Comparison of ENCODE assay signal across 7 cellular contexts in the genomic region with DNA sequence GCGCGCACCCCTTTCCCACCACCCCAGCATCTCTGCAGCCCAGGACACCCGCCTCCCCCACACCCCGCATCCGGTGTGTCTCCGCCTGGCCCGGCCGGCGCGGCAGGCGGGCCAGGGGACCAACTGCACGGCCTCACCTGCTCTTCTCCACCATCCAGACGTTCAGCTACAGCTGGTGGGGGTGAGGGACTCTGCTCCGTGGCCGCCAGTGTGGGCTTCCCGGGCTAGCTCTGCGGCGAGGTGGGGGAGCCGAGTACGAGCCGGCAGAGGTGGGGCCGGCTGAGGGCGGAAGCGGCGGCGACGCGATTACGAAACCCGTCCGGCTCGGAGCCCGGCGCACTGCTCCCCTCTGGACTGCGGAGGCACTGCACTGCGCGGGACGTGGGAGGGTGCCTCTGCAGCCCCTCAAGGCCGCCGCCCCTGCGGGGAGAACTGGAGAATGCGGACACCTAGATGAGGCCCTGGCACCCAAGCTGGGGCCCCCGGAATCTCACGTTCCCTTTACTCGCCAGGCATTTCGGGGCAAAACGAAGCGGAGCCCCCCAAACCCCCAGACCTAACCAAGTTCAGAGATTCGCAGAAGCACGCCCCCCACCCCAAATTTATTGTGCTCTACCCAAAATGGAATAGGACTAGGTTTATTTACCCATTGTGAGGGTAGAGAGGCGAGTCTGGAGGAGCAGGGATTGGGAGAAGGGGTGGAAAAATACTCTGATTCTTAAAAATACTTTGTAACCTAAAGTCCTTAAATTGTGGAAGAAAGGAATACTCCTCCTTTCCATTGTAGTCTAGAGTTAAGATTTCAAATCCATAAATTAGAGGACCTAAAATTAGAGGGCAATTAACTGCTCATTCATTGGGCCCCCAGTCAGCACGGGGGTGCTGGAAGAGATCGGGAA. TPM values are rescaled to one million over a fixed set of nuclear protein-coding genes. Genes with fewer than 3 reads are reported as not detected.
DNase-seq lines count a peak whose midpoint lies in the region; ATAC-seq and TF ChIP-seq lines count a peak whose summit lies in the region.

A gene with protein sequence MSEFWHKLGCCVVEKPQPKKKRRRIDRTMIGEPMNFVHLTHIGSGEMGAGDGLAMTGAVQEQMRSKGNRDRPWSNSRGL (minus strand): TSS at position 281 of the 899 bp plus-strand sequence. CDS start 3,892 bp downstream, outside the sequence.

- no peaks in the 10 kb centered on the region for H3K9me3 ChIP-seq in gastrocnemius medialis

- intact Hi-C loops in gastrocnemius medialis (cut with DNase I; ENCODE audit: low total_unique reads) = loop anchor here (1.0 to 5.0 kb wide), 2 partner anchors 35 to 52 kb away; partner anchors contain the start of genes MINDY1 and PRUNE1

- TF ChIP-seq POLR2A in gastrocnemius medialis (IDR thresholded peaks at IDR 0.05) = peak; percentile 88 to 94

- ATAC-seq in GM18499 (IDR thresholded peaks at IDR 0.05; ENCODE audit: insufficient read depth, unreplicated experiment) (peak; percentile 51), HG02884 (IDR thresholded peaks at IDR 0.05; ENCODE audit: unreplicated experiment) (peak; percentile 58), gastrocnemius medialis (peak; percentile 89)

- H3K4me1 ChIP-seq in gastrocnemius medialis = peaks cover 28 to 35% of the 10 kb centered on the region in 2 donors

- H3K27ac ChIP-seq in gastrocnemius medialis = peak within 1 kb of the TSS; percentile 90 to 98 (median 94)

- H3K4me3 ChIP-seq in astrocyte of the spinal cord (ENCODE audit: low read depth, low read length) (peak within 1 kb of the TSS; percentile 86), gastrocnemius medialis (peak within 1 kb of the TSS; percentile 90 to 98 (median 94))

- in situ Hi-C loops in astrocyte of the spinal cord (cut with HindIII; ENCODE audit: low sequenced_read_pairs) = no loop called here
- in situ Hi-C loops in gastrocnemius medialis (cut with MboI; ENCODE audit: low sequenced_read_pairs in 4 of 4) = no loop called here

- TF ChIP-seq CTCF in astrocyte of the spinal cord (IDR thresholded peaks at IDR 0.05; ENCODE audit: low read depth, low read length) (peak; percentile 82), gastrocnemius medialis (IDR thresholded peaks at IDR 0.05 in 4 of 5, conservative IDR thresholded peaks at IDR 0.05 in 1 of 5) (peak; percentile 77 to 94 (median 91))

- H3K36me3 ChIP-seq in gastrocnemius medialis = peaks cover 6 to 17% of the 10 kb centered on the region in 2 donors

- peak; percentile 70 to 85 for DNase-seq in NCI-H1930 (lab: John Stamatoyannopoulos, UW)
- peak; percentile 75 for DNase-seq in T1000 (lab: John Stamatoyannopoulos, UW)
- DNase-seq in astrocyte of the spinal cord (ENCODE audit: low read depth, low spot score) = peak; percentile 83
- DNase-seq in iPS DF 19.7 (ENCODE audit: low read depth, low spot score) = peak; percentile 47
- DNase-seq in gastrocnemius medialis = peak; percentile 64 to 75

- H3K27me3 ChIP-seq in gastrocnemius medialis = no peaks in the 10 kb centered on the region

RNA-seq across cellular contexts. Expression of the gene that starts here (rescaled TPM):
- 10 to 100 TPM; 13.2 to 31.7 (median 22.8) TPM for total RNA-seq in gastrocnemius medialis

Comparison
In these comparisons a context has a peak if more than half of its experiments do, and no peak if none do; other contexts are left out.
1. Peak in every context shown above with its lines: DNase-seq, ATAC-seq, H3K4me3 ChIP-seq and H3K27ac ChIP-seq.